Comparison of ENCODE assay signal across 8 cellular contexts in genomic region chr1:26887125-26887524, GRCh38. TPM values are rescaled to one million over a fixed set of nuclear protein-coding genes. Genes with fewer than 3 reads are reported as not detected.
A peak's percentile ranks its signal among the peaks of the same experiment; 100 is the strongest.
DNase-seq lines count a peak whose midpoint lies in the region; ATAC-seq and TF ChIP-seq lines count a peak whose summit lies in the region.

No MANE protein-coding gene starts in this region.

- no peak overlapping the region for H2BK12ac ChIP-seq in mesenchymal stem cell (ENCODE audit: low read length in 2 of 2)

- H3K4ac ChIP-seq in mesenchymal stem cell (ENCODE audit: low read depth in 1 of 2, low read length in 2 of 2) = no peak overlapping the region

- ATAC-seq in upper lobe of left lung (ENCODE audit: low FRiP score in 2 of 2) (no peak), GM18867 (IDR thresholded peaks at IDR 0.05; ENCODE audit: unreplicated experiment) (no peak)

- no peaks in the 10 kb centered on the region for H3K27me3 ChIP-seq in Caco-2 (replicated peaks; ENCODE audit: control insufficient read depth, insufficient read depth, low read length)
- H3K27me3 ChIP-seq in adipocyte (replicated peaks; ENCODE audit: control insufficient read depth, insufficient read depth, low read length) = no peaks in the 10 kb centered on the region
- no peaks in the 10 kb centered on the region for H3K27me3 ChIP-seq in mesenchymal stem cell (ENCODE audit: control insufficient read depth in 1 of 2, insufficient read depth in 1 of 2, low read length in 2 of 2)
- no peaks in the 10 kb centered on the region for H3K27me3 ChIP-seq in upper lobe of left lung

- intact Hi-C loops in Caco-2 (cut with micrococcal nuclease; ENCODE audit: unreplicated experiment) = no loop called here

- H4K8ac ChIP-seq in mesenchymal stem cell (ENCODE audit: low read length) = no peak overlapping the region

- H3K4me3 Mint-ChIP-seq in Caco-2 (ENCODE audit: unreplicated experiment) = no peak overlapping the region

- H2AFZ ChIP-seq in mesenchymal stem cell (ENCODE audit: low read depth, low read length) = no peak overlapping the region

- H3K27me3 Mint-ChIP-seq in Caco-2 (ENCODE audit: insufficient read depth, unreplicated experiment) = no peaks in the 10 kb centered on the region

- DNase-seq in Caco-2 (no peak), HT1080 (ENCODE audit: low read depth) (peak; percentile 33), adipocyte (ENCODE audit: low read depth) (peak; percentile 71), mesenchymal stem cell (peak; percentile 67), NCI-H1436 treated with DMSO at 0.1 percent for 48 hours (lab: John Stamatoyannopoulos, UW) (no peak), DMS153 (lab: John Stamatoyannopoulos, UW) (no peak), upper lobe of left lung (no peak)

- WGBS in mesenchymal stem cell = 100% methylated on average over 1 of the region's 1 CpG
- WGBS in upper lobe of left lung, 2 donors = 81 to 83% methylated on average over 1 of the region's 1 CpG

- H2AK5ac ChIP-seq in mesenchymal stem cell (ENCODE audit: low read length, severe bottlenecking) = no peak overlapping the region

- H3K79me1 ChIP-seq in mesenchymal stem cell (replicated peaks; ENCODE audit: low read length, poor library complexity, severe bottlenecking) = peaks cover 24% of the 10 kb centered on the region

- TF ChIP-seq CTCF in Caco-2 (IDR thresholded peaks at IDR 0.05; ENCODE audit: insufficient read depth in 1 of 2, low read depth in 1 of 2, low read length in 1 of 2, severe bottlenecking in 1 of 2, unreplicated experiment in 1 of 2) = peak; percentile 37 to 59
- TF ChIP-seq CTCF in upper lobe of left lung (IDR thresholded peaks at IDR 0.05) = no peak

- peaks cover 84% of the 10 kb centered on the region for H3K36me3 Mint-ChIP-seq in Caco-2 (ENCODE audit: insufficient read depth, unreplicated experiment)

- H3K18ac ChIP-seq in mesenchymal stem cell (ENCODE audit: low read depth in 1 of 2, low read length in 2 of 2) = no peak overlapping the region

- no peak overlapping the region for H4K91ac ChIP-seq in mesenchymal stem cell (ENCODE audit: low read length)

- H3K4me1 ChIP-seq in Caco-2 (no peaks in the 10 kb centered on the region), adipocyte (ENCODE audit: control insufficient read depth, insufficient read depth, low read length) (peaks cover 15% of the 10 kb centered on the region), mesenchymal stem cell (ENCODE audit: control insufficient read depth, insufficient read depth, low read depth, low read length) (peaks cover 9% of the 10 kb centered on the region), upper lobe of left lung (peaks cover 13 to 23% (median 15%) of the 10 kb centered on the region in 4 donors)

- no peak overlapping the region for H3K4me2 ChIP-seq in mesenchymal stem cell (ENCODE audit: low read length, poor library complexity, severe bottlenecking)

- H2BK120ac ChIP-seq in mesenchymal stem cell (ENCODE audit: low read depth, low read length) = no peak overlapping the region

- POLR2A ChIA-PET in Caco-2 (lab: Charles Lee) = interaction anchor here (1.0 kb wide), 1 partner anchor 13 kb away, joined by 4 read pairs; the partner anchor contains the start of gene GPATCH3

- H3K9ac ChIP-seq in adipocyte (ENCODE audit: low read length) (no peak overlapping the region), mesenchymal stem cell (ENCODE audit: low read length) (no peak overlapping the region)

- no peak for TF ChIP-seq EP300 in upper lobe of left lung (IDR thresholded peaks at IDR 0.05)

- no peaks in the 10 kb centered on the region for H3K9me3 Mint-ChIP-seq in Caco-2 (ENCODE audit: unreplicated experiment)

- CTCF ChIA-PET in Caco-2 (lab: Charles Lee) = interaction anchor here (0.6 to 1.7 kb wide), 3 partner anchors 13 to 282 kb away, joined by 3 to 5 read pairs (median 4); partner anchors contain the start of gene GPATCH3

- no peak overlapping the region for H3K23ac ChIP-seq in mesenchymal stem cell (ENCODE audit: low read length in 2 of 2)

- H3K27ac Mint-ChIP-seq in Caco-2 (ENCODE audit: unreplicated experiment) = no peak overlapping the region

- no TSS peak for BruUV-seq in Caco-2 (replicated peaks; lab: Mats Ljungman, UMichigan)

- H3K27ac ChIP-seq in mesenchymal stem cell (ENCODE audit: low read length, poor library complexity, severe bottlenecking) = no peak overlapping the region
- H3K27ac ChIP-seq in upper lobe of left lung = no peak overlapping the region

- H3K36me3 ChIP-seq in Caco-2 (ENCODE audit: control insufficient read depth, insufficient read depth, low read length) (no peaks in the 10 kb centered on the region; the same call in none of the 2 replicates), adipocyte (ENCODE audit: control insufficient read depth, insufficient read depth, low read length, severe bottlenecking) (peaks cover 58% of the 10 kb centered on the region), mesenchymal stem cell (ENCODE audit: control insufficient read depth in 1 of 2, insufficient read depth in 2 of 2, low read depth in 1 of 2, low read length in 2 of 2) (peaks cover 50 to 75% of the 10 kb centered on the region in 2 experiments), upper lobe of left lung (peaks cover 43 to 70% (median 66%) of the 10 kb centered on the region in 4 donors)

- H3K9me3 ChIP-seq in Caco-2 (no peaks in the 10 kb centered on the region), adipocyte (ENCODE audit: control insufficient read depth, low read length) (no peaks in the 10 kb centered on the region), mesenchymal stem cell (ENCODE audit: control insufficient read depth, low read length) (no peaks in the 10 kb centered on the region), upper lobe of left lung (no peaks in the 10 kb centered on the region)

- no peak overlapping the region for H2BK15ac ChIP-seq in mesenchymal stem cell (ENCODE audit: low read depth, poor library complexity, severe bottlenecking)

- TF ChIP-seq POLR2A in upper lobe of left lung (IDR thresholded peaks at IDR 0.05) = no peak

- H3K4me1 Mint-ChIP-seq in Caco-2 (ENCODE audit: low read depth, unreplicated experiment) = peaks cover 11% of the 10 kb centered on the region

- H2BK5ac ChIP-seq in mesenchymal stem cell (ENCODE audit: low read depth, low read length, poor library complexity, severe bottlenecking) = no peak overlapping the region

- no peak overlapping the region for H3K4me3 ChIP-seq in Caco-2 (ENCODE audit: low read depth, low read length)
- H3K4me3 ChIP-seq in adipocyte (ENCODE audit: low read length) = no peak overlapping the region
- no peak overlapping the region for H3K4me3 ChIP-seq in mesenchymal stem cell (ENCODE audit: insufficient read depth in 1 of 2, low read depth in 1 of 2, low read length in 2 of 2)
- no peak overlapping the region for H3K4me3 ChIP-seq in upper lobe of left lung

- no peak overlapping the region for H3K14ac ChIP-seq in mesenchymal stem cell (ENCODE audit: low read length in 2 of 2)

RNA-seq across cellular contexts. Expression of gene GPN2, which starts 3.0 kb away (rescaled TPM):
- total RNA-seq in Caco-2 (2022) (31.2 and 32.0 TPM in 2 replicates), upper lobe of left lung (10 to 100 TPM; 10.1 to 29.6 (median 18.5) TPM)
- 17.9 and 33.6 TPM in 2 replicates for total RNA-seq in HT1080 (2014; rRNA removed; shearing (Covaris generic))
- polyA plus RNA-seq in HT1080 (2015; cell fraction: cytosol; rRNA removed) = 11.3 and 12.8 TPM in 2 replicates
- 20.5 and 23.6 TPM in 2 replicates for polyA plus RNA-seq in HT1080 (2015; cell fraction: nucleus; rRNA removed)
- 21.8 TPM for polyA plus RNA-seq in mesenchymal stem cell (2013, experiment 1 of 2)
- 21.8 TPM for polyA plus RNA-seq in mesenchymal stem cell (2013, experiment 2 of 2)

RNA-seq across cellular contexts. Expression of gene GPATCH3, which starts 13.1 kb away (rescaled TPM):
- total RNA-seq in Caco-2 (2022) (19.1 and 20.6 TPM in 2 replicates), upper lobe of left lung (10 to 100 TPM in 4 of 6 donors, 1 to 10 TPM in 2; 9.4 to 20.8 (median 14.9) TPM)
- 11.2 TPM in 2 replicates for total RNA-seq in HT1080 (2014; rRNA removed; shearing (Covaris generic))
- 7.6 and 8.5 TPM in 2 replicates for polyA plus RNA-seq in HT1080 (2015; cell fraction: cytosol; rRNA removed)
- polyA plus RNA-seq in HT1080 (2015; cell fraction: nucleus; rRNA removed) = 12.2 and 15.1 TPM in 2 replicates
- 9.8 TPM for polyA plus RNA-seq in mesenchymal stem cell (2013, experiment 1 of 2)
- polyA plus RNA-seq in mesenchymal stem cell (2013, experiment 2 of 2) = 9.7 TPM

RNA-seq across cellular contexts. Expression of gene SFN, which starts 24.2 kb away (rescaled TPM):
- 21.4 and 22.1 TPM in 2 replicates for total RNA-seq in Caco-2 (2022)
- total RNA-seq in HT1080 (2014; rRNA removed; shearing (Covaris generic)) = 5.2 and 7.0 TPM in 2 replicates
- polyA plus RNA-seq in HT1080 (2015; cell fraction: cytosol; rRNA removed) = 2.1 TPM in 2 replicates
- polyA plus RNA-seq in HT1080 (2015; cell fraction: nucleus; rRNA removed) = 1.5 and 1.7 TPM in 2 replicates
- polyA plus RNA-seq in mesenchymal stem cell (2013, experiment 1 of 2) = 0.03 TPM
- not detected for polyA plus RNA-seq in mesenchymal stem cell (2013, experiment 2 of 2)
- total RNA-seq in upper lobe of left lung = 100 to 1,000 TPM in 2 of 6 donors, 10 to 100 TPM in 4; 21.0 to 129 (median 70.1) TPM

RNA-seq across cellular contexts. Expression of gene NR0B2, which starts 26.6 kb away (rescaled TPM):
- total RNA-seq in Caco-2 (2022) (0.34 TPM in 1 of 2 replicates, not detected in the other), upper lobe of left lung (1 to 10 TPM in 4 of 6 donors, under 1 TPM in 1, not detected in 1; 0.89 to 8.8 (median 2.4) TPM)
- not detected in 2 replicates for total RNA-seq in HT1080 (2014; rRNA removed; shearing (Covaris generic))
- polyA plus RNA-seq in HT1080 (2015; cell fraction: cytosol; rRNA removed) = not detected in 2 replicates
- not detected in 2 replicates for polyA plus RNA-seq in HT1080 (2015; cell fraction: nucleus; rRNA removed)
- not detected for polyA plus RNA-seq in mesenchymal stem cell (2013, experiment 1 of 2)
- polyA plus RNA-seq in mesenchymal stem cell (2013, experiment 2 of 2) = not detected

RNA-seq across cellular contexts. Expression of gene NUDC, which starts 34.4 kb away (rescaled TPM):
- total RNA-seq in Caco-2 (2022) = 81.3 and 87.2 TPM in 2 replicates
- 142 and 182 TPM in 2 replicates for total RNA-seq in HT1080 (2014; rRNA removed; shearing (Covaris generic))
- polyA plus RNA-seq in HT1080 (2015; cell fraction: cytosol; rRNA removed) = 156 and 165 TPM in 2 replicates
- polyA plus RNA-seq in HT1080 (2015; cell fraction: nucleus; rRNA removed) = 110 and 123 TPM in 2 replicates
- 63.1 TPM for polyA plus RNA-seq in mesenchymal stem cell (2013, experiment 1 of 2)
- polyA plus RNA-seq in mesenchymal stem cell (2013, experiment 2 of 2) = 62.9 TPM
- 10 to 100 TPM; 41.9 to 81.2 (median 60.2) TPM for total RNA-seq in upper lobe of left lung

Comparison
In these comparisons a context has a peak if more than half of its experiments do, and no peak if none do; other contexts are left out.
1. DNase-seq: peak in HT1080 (single experiment), adipocyte (single experiment) and mesenchymal stem cell (single experiment); none in Caco-2 (0 of 2), NCI-H1436 treated with DMSO at 0.1 percent for 48 hours (single experiment), DMS153 (single experiment) and upper lobe of left lung (0 of 2).
2. CTCF ChIP-seq: peak in Caco-2 (2 of 2); none in upper lobe of left lung (0 of 6).